16 cellular contexts compared by ENCODE assay signal in genomic region chr1:182301026-182301436, GRCh38.
DNase-seq lines count a peak whose midpoint lies in the region; ATAC-seq and TF ChIP-seq lines count a peak whose summit lies in the region.
"Had no signal": no experiment of that assay in that cellular context is flagged by ENCODE, and none has a peak within 500 bp of the region (broad histone marks: within the 10 kb centered on the region; RNA-seq: fewer than 3 reads in every experiment).

No MANE protein-coding gene starts in this region.

- CTCF ChIA-PET in naive thymus-derived CD4-positive, alpha-beta T cell (lab: Charles Lee), result interaction anchor here (0.6 kb wide), 1 partner anchor 143 kb away, joined by 3 read pairs; no protein-coding TSS in a partner anchor

- H3K36me3 Mint-ChIP-seq in activated T-helper 2 cell treated with anti-CD3 and anti-CD28 coated beads, Interferon-gamma antibody, Interleukin-2, Interleukin-4, amounts not matched to agents 10 μg/mL and 5 μg/mL and 100 μg/mL, durations not matched to agents 14 hours and 24 hours and 36 hours (ENCODE audit: low read depth), result no peaks in the 10 kb centered on the region
- no peaks in the 10 kb centered on the region for H3K36me3 Mint-ChIP-seq in naive thymus-derived CD4-positive, alpha-beta T cell

- H3K36me3 ChIP-seq in naive thymus-derived CD4-positive, alpha-beta T cell (ENCODE audit: control insufficient read depth in 2 of 3, insufficient read depth in 3 of 3, low read length in 3 of 3), result no peaks in the 10 kb centered on the region
- H3K36me3 ChIP-seq in upper lobe of right lung, result no peaks in the 10 kb centered on the region
- H3K36me3 ChIP-seq: esophagus muscularis mucosa, lower lobe of right lung, vagina had no signal

- H3K4me1 ChIP-seq in naive thymus-derived CD4-positive, alpha-beta T cell (ENCODE audit: control insufficient read depth in 2 of 2, insufficient read depth in 2 of 2, low read length in 2 of 2), result peaks cover 0 to 6% of the 10 kb centered on the region in 2 donors
- peaks cover 5% of the 10 kb centered on the region for H3K4me1 ChIP-seq in upper lobe of right lung

- H3K9me3 Mint-ChIP-seq in activated T-helper 2 cell treated with anti-CD3 and anti-CD28 coated beads, Interferon-gamma antibody, Interleukin-2, Interleukin-4, amounts not matched to agents 10 μg/mL and 5 μg/mL and 100 μg/mL, durations not matched to agents 14 hours and 24 hours and 36 hours, result no peaks in the 10 kb centered on the region
- H3K9me3 Mint-ChIP-seq in naive thymus-derived CD4-positive, alpha-beta T cell, result no peaks in the 10 kb centered on the region

- no peaks in the 10 kb centered on the region for H3K9me3 ChIP-seq in naive thymus-derived CD4-positive, alpha-beta T cell (ENCODE audit: control insufficient read depth in 2 of 3, low read length in 3 of 3)
- H3K9me3 ChIP-seq in upper lobe of right lung, result no peaks in the 10 kb centered on the region
- H3K9me3 ChIP-seq: esophagus muscularis mucosa, lower lobe of right lung, vagina had no signal

- POLR2A ChIA-PET in naive thymus-derived CD4-positive, alpha-beta T cell (lab: Charles Lee), result interaction anchor here (0.7 to 1.4 kb wide), 2 partner anchors 23 to 90 kb away, joined by 3 to 4 read pairs; no protein-coding TSS in a partner anchor

- peak overlapping the region; percentile 62 for H3K27ac Mint-ChIP-seq in activated T-helper 2 cell treated with anti-CD3 and anti-CD28 coated beads, Interferon-gamma antibody, Interleukin-2, Interleukin-4, amounts not matched to agents 10 μg/mL and 5 μg/mL and 100 μg/mL, durations not matched to agents 14 hours and 24 hours and 36 hours
- peak overlapping the region in 8 of 9 donors; percentile 22 to 94 (median 76) for H3K27ac Mint-ChIP-seq in naive thymus-derived CD4-positive, alpha-beta T cell

- H3K27ac ChIP-seq in naive thymus-derived CD4-positive, alpha-beta T cell (ENCODE audit: low read depth, low read length), result peak overlapping the region; percentile 20
- no peak overlapping the region for H3K27ac ChIP-seq in upper lobe of right lung
- H3K27ac ChIP-seq: lower lobe of right lung, VCaP had no signal

- TF ChIP-seq CTCF in GM12865 (IDR thresholded peaks at IDR 0.05; ENCODE audit: insufficient read depth, low read depth, low read length, missing control alignments), result no peak
- TF ChIP-seq CTCF in upper lobe of right lung (IDR thresholded peaks at IDR 0.05), result no peak

- peak; percentile 4 to 13 for DNase-seq in activated CD4-positive, alpha-beta T cell treated with anti-CD3 and anti-CD28 coated beads, Interleukin-2, amount 50 U/mL, for 48 hours
- DNase-seq in activated CD4-positive, alpha-beta T cell treated with anti-CD3 and anti-CD28 coated beads, Interleukin-2, amount 50 U/mL, for 4 hours, result no peak
- DNase-seq in GM12865 (ENCODE audit: low read depth) (peak; percentile 31), RKO (ENCODE audit: low spot score) (no peak), upper lobe of right lung (no peak)
- no peak for DNase-seq in activated T-helper 2 cell treated with anti-CD3 and anti-CD28 coated beads, Interferon-gamma antibody, Interleukin-2, Interleukin-4, amounts not matched to agents 10 μg/mL and 5 μg/mL and 100 μg/mL, durations not matched to agents 14 hours and 24 hours and 36 hours (ENCODE audit: low spot score)
- peak in 6 of 9 donors; percentile 8 to 64 (median 54) for DNase-seq in naive thymus-derived CD4-positive, alpha-beta T cell
- DNase-seq: ACHN; activated gamma-delta T cell treated with Interleukin-2 at 50 U/mL for 16 hours; lower lobe of right lung; NCI-H2081 treated with DMSO at 0.1 percent for 48 hours; stimulated activated CD4-positive, alpha-beta T cell treated with anti-CD3 and anti-CD28 coated beads, Interleukin-12 subunit alpha, Interleukin-12 subunit beta, amount 100 ng/mL, for 4 hours had no signal

- peak; percentile 79 for ATAC-seq in naive thymus-derived CD4-positive, alpha-beta T cell
- ATAC-seq in HG02973 (IDR thresholded peaks at IDR 0.05; ENCODE audit: unreplicated experiment) (no peak), upper lobe of right lung (no peak)

- H3K27me3 Mint-ChIP-seq in activated T-helper 2 cell treated with anti-CD3 and anti-CD28 coated beads, Interferon-gamma antibody, Interleukin-2, Interleukin-4, amounts not matched to agents 10 μg/mL and 5 μg/mL and 100 μg/mL, durations not matched to agents 14 hours and 24 hours and 36 hours (ENCODE audit: low read depth), result no peaks in the 10 kb centered on the region
- no peaks in the 10 kb centered on the region for H3K27me3 Mint-ChIP-seq in naive thymus-derived CD4-positive, alpha-beta T cell

- H3K4me3 ChIP-seq in GM12865 (ENCODE audit: low read depth, low read length), result no peak overlapping the region
- H3K4me3 ChIP-seq in naive thymus-derived CD4-positive, alpha-beta T cell (ENCODE audit: low read length), result no peak overlapping the region
- H3K4me3 ChIP-seq in upper lobe of right lung, result no peak overlapping the region
- H3K4me3 ChIP-seq: esophagus muscularis mucosa, lower lobe of right lung, vagina had no signal

- H3K4me3 Mint-ChIP-seq in activated T-helper 2 cell treated with anti-CD3 and anti-CD28 coated beads, Interferon-gamma antibody, Interleukin-2, Interleukin-4, amounts not matched to agents 10 μg/mL and 5 μg/mL and 100 μg/mL, durations not matched to agents 14 hours and 24 hours and 36 hours (ENCODE audit: low read depth), result no peak overlapping the region
- peak overlapping the region in 4 of 10 donors; percentile 0 to 40 (median 1) for H3K4me3 Mint-ChIP-seq in naive thymus-derived CD4-positive, alpha-beta T cell

- H3K27me3 ChIP-seq in naive thymus-derived CD4-positive, alpha-beta T cell (ENCODE audit: control insufficient read depth in 2 of 2, insufficient read depth in 2 of 2, low read length in 2 of 2), result no peaks in the 10 kb centered on the region
- no peaks in the 10 kb centered on the region for H3K27me3 ChIP-seq in upper lobe of right lung
- H3K27me3 ChIP-seq: esophagus muscularis mucosa, vagina had no signal

- intact Hi-C loops in activated T-helper 2 cell treated with anti-CD3 and anti-CD28 coated beads, Interferon-gamma antibody, Interleukin-2, Interleukin-4, amounts not matched to agents 10 μg/mL and 5 μg/mL and 100 μg/mL, durations not matched to agents 14 hours and 24 hours and 36 hours (cut with micrococcal nuclease), result loop anchor here (5.0 kb wide), 2 partner anchors 54 to 91 kb away; partner anchors contain the start of gene GLUL
- intact Hi-C loops in naive thymus-derived CD4-positive, alpha-beta T cell (cut with micrococcal nuclease), result loop anchor here (2.0 to 5.0 kb wide), 5 partner anchors 34 to 159 kb away; partner anchors contain the start of gene GLUL (in 2 of the 2)
- intact Hi-C loops in upper lobe of right lung (cut with DNase I), result no loop called here

- H3K4me1 Mint-ChIP-seq in activated T-helper 2 cell treated with anti-CD3 and anti-CD28 coated beads, Interferon-gamma antibody, Interleukin-2, Interleukin-4, amounts not matched to agents 10 μg/mL and 5 μg/mL and 100 μg/mL, durations not matched to agents 14 hours and 24 hours and 36 hours (ENCODE audit: low read depth), result peaks cover 26% of the 10 kb centered on the region
- H3K4me1 Mint-ChIP-seq in naive thymus-derived CD4-positive, alpha-beta T cell, result peaks cover 17 to 31% (median 28%) of the 10 kb centered on the region in 7 donors

Comparison
In these comparisons a context has a peak if more than half of its experiments do, and no peak if none do; other contexts are left out.
1. DNase-seq: peak in activated CD4-positive, alpha-beta T cell treated with anti-CD3 and anti-CD28 coated beads, Interleukin-2, amount 50 U/mL, for 48 hours (2 of 2), GM12865 (single experiment) and naive thymus-derived CD4-positive, alpha-beta T cell (6 of 9); none in activated CD4-positive, alpha-beta T cell treated with anti-CD3 and anti-CD28 coated beads, Interleukin-2, amount 50 U/mL, for 4 hours (0 of 2), activated T-helper 2 cell treated with anti-CD3 and anti-CD28 coated beads, Interferon-gamma antibody, Interleukin-2, Interleukin-4, amounts not matched to agents 10 μg/mL and 5 μg/mL and 100 μg/mL, durations not matched to agents 14 hours and 24 hours and 36 hours (single experiment), RKO (single experiment) and upper lobe of right lung (single experiment).